ENCODE assay signal across 3 cellular contexts in the genomic region with DNA sequence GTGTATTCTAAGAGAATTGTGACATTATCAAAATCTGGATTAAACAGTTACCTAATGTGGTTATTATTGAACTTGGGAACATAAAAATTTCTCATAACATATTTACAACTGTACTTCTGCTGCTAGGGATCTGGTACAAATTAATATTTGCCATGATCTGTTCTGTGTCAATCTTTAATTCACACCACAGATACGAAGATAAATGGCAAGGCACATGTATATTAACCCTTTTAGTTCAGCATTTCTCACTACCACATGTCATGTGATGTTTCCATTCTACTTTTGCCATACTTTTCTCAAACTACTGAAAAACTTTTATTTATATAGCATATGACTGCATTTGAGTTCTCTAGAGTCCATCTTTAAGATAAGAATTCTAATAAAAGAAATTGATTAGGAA.
TF ChIP-seq lines count a peak whose summit lies in the region.

No MANE protein-coding gene starts in this region.

TF ChIP-seq in SK-N-SH, 30 proteins besides CTCF, POLR2A, EP300 and RAD21 (continued from another document):
- TF ChIP-seq, protein P1, sequence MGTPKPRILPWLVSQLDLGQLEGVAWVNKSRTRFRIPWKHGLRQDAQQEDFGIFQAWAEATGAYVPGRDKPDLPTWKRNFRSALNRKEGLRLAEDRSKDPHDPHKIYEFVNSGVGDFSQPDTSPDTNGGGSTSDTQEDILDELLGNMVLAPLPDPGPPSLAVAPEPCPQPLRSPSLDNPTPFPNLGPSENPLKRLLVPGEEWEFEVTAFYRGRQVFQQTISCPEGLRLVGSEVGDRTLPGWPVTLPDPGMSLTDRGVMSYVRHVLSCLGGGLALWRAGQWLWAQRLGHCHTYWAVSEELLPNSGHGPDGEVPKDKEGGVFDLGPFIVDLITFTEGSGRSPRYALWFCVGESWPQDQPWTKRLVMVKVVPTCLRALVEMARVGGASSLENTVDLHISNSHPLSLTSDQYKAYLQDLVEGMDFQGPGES (IDR thresholded peaks at IDR 0.05; ENCODE audit: low read depth, low read length), result no peak
- no peak for TF ChIP-seq MXI1 (IDR thresholded peaks at IDR 0.05; ENCODE audit: low read depth, low read length)

TF ChIP-seq in SK-N-SH treated with all-trans-retinoic acid at 6 μM for 48 hours, 23 proteins besides CTCF, POLR2A, EP300 and RAD21 (continued from another document):
- TF ChIP-seq, protein P2, sequence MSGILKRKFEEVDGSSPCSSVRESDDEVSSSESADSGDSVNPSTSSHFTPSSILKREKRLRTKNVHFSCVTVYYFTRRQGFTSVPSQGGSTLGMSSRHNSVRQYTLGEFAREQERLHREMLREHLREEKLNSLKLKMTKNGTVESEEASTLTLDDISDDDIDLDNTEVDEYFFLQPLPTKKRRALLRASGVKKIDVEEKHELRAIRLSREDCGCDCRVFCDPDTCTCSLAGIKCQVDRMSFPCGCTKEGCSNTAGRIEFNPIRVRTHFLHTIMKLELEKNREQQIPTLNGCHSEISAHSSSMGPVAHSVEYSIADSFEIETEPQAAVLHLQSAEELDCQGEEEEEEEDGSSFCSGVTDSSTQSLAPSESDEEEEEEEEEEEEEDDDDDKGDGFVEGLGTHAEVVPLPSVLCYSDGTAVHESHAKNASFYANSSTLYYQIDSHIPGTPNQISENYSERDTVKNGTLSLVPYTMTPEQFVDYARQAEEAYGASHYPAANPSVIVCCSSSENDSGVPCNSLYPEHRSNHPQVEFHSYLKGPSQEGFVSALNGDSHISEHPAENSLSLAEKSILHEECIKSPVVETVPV (CRISPR knock-in tag; IDR thresholded peaks at IDR 0.05), result no peak
- no peak for TF ChIP-seq CSDC2 (CRISPR knock-in tag; IDR thresholded peaks at IDR 0.05)
- no peak for TF ChIP-seq ZNF8 (CRISPR knock-in tag; IDR thresholded peaks at IDR 0.05)
- TF ChIP-seq SNAI2 (CRISPR knock-in tag; IDR thresholded peaks at IDR 0.05), result no peak
- TF ChIP-seq OSR1 (CRISPR knock-in tag; IDR thresholded peaks at IDR 0.05), result no peak
- TF ChIP-seq ESRRG (CRISPR knock-in tag; IDR thresholded peaks at IDR 0.05), result no peak
- TF ChIP-seq ZC3H10 (CRISPR knock-in tag; IDR thresholded peaks at IDR 0.05), result no peak
- TF ChIP-seq ZFP30 (CRISPR knock-in tag; IDR thresholded peaks at IDR 0.05), result no peak
- TF ChIP-seq GLIS3 (CRISPR knock-in tag; IDR thresholded peaks at IDR 0.05), result no peak
- TF ChIP-seq ZFP3 (CRISPR knock-in tag; IDR thresholded peaks at IDR 0.05), result no peak
- TF ChIP-seq, protein P3, sequence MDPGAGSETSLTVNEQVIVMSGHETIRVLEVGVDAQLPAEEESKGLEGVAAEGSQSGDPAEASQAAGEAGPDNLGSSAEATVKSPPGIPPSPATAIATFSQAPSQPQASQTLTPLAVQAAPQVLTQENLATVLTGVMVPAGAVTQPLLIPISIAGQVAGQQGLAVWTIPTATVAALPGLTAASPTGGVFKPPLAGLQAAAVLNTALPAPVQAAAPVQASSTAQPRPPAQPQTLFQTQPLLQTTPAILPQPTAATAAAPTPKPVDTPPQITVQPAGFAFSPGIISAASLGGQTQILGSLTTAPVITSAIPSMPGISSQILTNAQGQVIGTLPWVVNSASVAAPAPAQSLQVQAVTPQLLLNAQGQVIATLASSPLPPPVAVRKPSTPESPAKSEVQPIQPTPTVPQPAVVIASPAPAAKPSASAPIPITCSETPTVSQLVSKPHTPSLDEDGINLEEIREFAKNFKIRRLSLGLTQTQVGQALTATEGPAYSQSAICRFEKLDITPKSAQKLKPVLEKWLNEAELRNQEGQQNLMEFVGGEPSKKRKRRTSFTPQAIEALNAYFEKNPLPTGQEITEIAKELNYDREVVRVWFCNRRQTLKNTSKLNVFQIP (CRISPR knock-in tag; IDR thresholded peaks at IDR 0.05; ENCODE audit: borderline replicate concordance, low read depth), result no peak
- TF ChIP-seq BACH2 (CRISPR knock-in tag; IDR thresholded peaks at IDR 0.05; ENCODE audit: borderline replicate concordance), result no peak
- TF ChIP-seq TOX (CRISPR knock-in tag; IDR thresholded peaks at IDR 0.05; ENCODE audit: borderline replicate concordance), result no peak
- TF ChIP-seq ISL1 (CRISPR knock-in tag; IDR thresholded peaks at IDR 0.05), result no peak
- TF ChIP-seq RARB (CRISPR knock-in tag; IDR thresholded peaks at IDR 0.05), result no peak
- TF ChIP-seq, protein P4, sequence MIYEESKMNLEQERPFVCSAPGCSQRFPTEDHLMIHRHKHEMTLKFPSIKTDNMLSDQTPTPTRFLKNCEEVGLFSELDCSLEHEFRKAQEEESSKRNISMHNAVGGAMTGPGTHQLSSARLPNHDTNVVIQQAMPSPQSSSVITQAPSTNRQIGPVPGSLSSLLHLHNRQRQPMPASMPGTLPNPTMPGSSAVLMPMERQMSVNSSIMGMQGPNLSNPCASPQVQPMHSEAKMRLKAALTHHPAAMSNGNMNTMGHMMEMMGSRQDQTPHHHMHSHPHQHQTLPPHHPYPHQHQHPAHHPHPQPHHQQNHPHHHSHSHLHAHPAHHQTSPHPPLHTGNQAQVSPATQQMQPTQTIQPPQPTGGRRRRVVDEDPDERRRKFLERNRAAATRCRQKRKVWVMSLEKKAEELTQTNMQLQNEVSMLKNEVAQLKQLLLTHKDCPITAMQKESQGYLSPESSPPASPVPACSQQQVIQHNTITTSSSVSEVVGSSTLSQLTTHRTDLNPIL (CRISPR knock-in tag; IDR thresholded peaks at IDR 0.05; ENCODE audit: low read depth), result no peak
- no peak for TF ChIP-seq ZNF565 (CRISPR knock-in tag; conservative IDR thresholded peaks at IDR 0.05; ENCODE audit: low read depth)

TF ChIP-seq in HepG2, 621 proteins besides CTCF, POLR2A, EP300 and RAD21 (continued from another document):
- TF ChIP-seq, protein P5, sequence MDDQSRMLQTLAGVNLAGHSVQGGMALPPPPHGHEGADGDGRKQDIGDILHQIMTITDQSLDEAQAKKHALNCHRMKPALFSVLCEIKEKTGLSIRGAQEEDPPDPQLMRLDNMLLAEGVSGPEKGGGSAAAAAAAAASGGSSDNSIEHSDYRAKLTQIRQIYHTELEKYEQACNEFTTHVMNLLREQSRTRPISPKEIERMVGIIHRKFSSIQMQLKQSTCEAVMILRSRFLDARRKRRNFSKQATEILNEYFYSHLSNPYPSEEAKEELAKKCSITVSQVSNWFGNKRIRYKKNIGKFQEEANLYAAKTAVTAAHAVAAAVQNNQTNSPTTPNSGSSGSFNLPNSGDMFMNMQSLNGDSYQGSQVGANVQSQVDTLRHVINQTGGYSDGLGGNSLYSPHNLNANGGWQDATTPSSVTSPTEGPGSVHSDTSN (CRISPR knock-in tag; IDR thresholded peaks at IDR 0.05; ENCODE audit: borderline replicate concordance), result no peak
- no peak for TF ChIP-seq TMF1 (CRISPR knock-in tag; IDR thresholded peaks at IDR 0.05; ENCODE audit: low read depth)
